In the genomic region with DNA sequence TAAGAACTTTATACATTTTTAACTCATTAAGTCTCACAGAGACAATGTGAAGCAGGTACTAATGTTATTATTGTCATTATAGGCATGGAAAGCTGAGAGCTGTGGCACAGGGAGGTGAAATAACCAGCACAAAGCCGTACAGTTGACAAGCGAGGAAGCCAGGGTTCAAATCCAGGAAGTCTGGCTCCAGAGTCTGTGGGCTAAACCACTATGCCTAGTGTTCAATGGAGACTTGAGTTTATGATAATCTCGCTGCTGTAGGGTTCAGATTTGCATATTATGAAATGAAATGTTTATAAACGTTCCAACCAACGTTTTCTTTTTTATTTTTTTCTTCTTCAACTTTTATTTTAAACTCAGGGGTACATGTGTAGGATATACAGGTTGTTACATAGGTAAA, we compare ENCODE assay signal across 16 cellular contexts.
DNase-seq lines count a peak whose midpoint lies in the region; ATAC-seq and TF ChIP-seq lines count a peak whose summit lies in the region.
"Had no signal": no experiment of that assay in that cellular context is flagged by ENCODE, and none has a peak within 500 bp of the region (broad histone marks: within the 10 kb centered on the region; RNA-seq: fewer than 3 reads in every experiment).

No MANE protein-coding gene starts in this region.

- no peaks in the 10 kb centered on the region for H3K9me3 ChIP-seq in CD4-positive, alpha-beta T cell (ENCODE audit: control insufficient read depth, low read length)
- peaks cover under 1% of the 10 kb centered on the region for H3K9me3 ChIP-seq in DND-41 (ENCODE audit: insufficient read depth, low read length, severe bottlenecking)
- no peaks in the 10 kb centered on the region for H3K9me3 ChIP-seq in SK-N-MC (ENCODE audit: low read depth, low read length)
- H3K9me3 ChIP-seq in naive thymus-derived CD4-positive, alpha-beta T cell (ENCODE audit: control insufficient read depth in 2 of 3, low read length in 3 of 3), result no peaks in the 10 kb centered on the region

- peaks cover 25% of the 10 kb centered on the region for H3K4me1 ChIP-seq in DND-41 (ENCODE audit: insufficient read depth, low read length)
- H3K4me1 ChIP-seq in naive thymus-derived CD4-positive, alpha-beta T cell (ENCODE audit: control insufficient read depth in 2 of 2, insufficient read depth in 2 of 2, low read length in 2 of 2), result peaks cover 0 to 12% of the 10 kb centered on the region in 2 donors

- no peak overlapping the region for H3K4me3 ChIP-seq in DND-41 (ENCODE audit: low read depth in 1 of 2, low read length in 2 of 2)
- no peak overlapping the region for H3K4me3 ChIP-seq in SK-N-MC
- no peak overlapping the region for H3K4me3 ChIP-seq in naive thymus-derived CD4-positive, alpha-beta T cell (ENCODE audit: low read length)

- no peak overlapping the region for H2AFZ ChIP-seq in DND-41 (ENCODE audit: low read depth, low read length)

- peaks cover 8% of the 10 kb centered on the region for H3K79me2 ChIP-seq in DND-41 (ENCODE audit: insufficient read depth, low read length)

- no peak overlapping the region for H3K27ac ChIP-seq in CD4-positive, alpha-beta T cell (ENCODE audit: low read depth, low read length)
- H3K27ac ChIP-seq in DND-41 (ENCODE audit: low read length) (peak overlapping the region; percentile 22), SK-N-MC (no peak overlapping the region), caudate nucleus (ENCODE audit: low read depth, low read length) (no peak overlapping the region)
- no peak overlapping the region for H3K27ac ChIP-seq in naive thymus-derived CD4-positive, alpha-beta T cell (ENCODE audit: low read depth, low read length)

- no peak overlapping the region for H3K9ac ChIP-seq in DND-41 (ENCODE audit: low read depth, low read length)
- H3K9ac ChIP-seq in SK-N-MC (ENCODE audit: insufficient read length), result no peak overlapping the region

- H4K20me1 ChIP-seq in DND-41 (ENCODE audit: insufficient read depth, low read length), result no peaks in the 10 kb centered on the region

- H3K36me3 Mint-ChIP-seq in CD4-positive, alpha-beta T cell (ENCODE audit: low read depth), result no peaks in the 10 kb centered on the region
- H3K36me3 Mint-ChIP-seq in naive thymus-derived CD4-positive, alpha-beta T cell, result peaks cover 0 to 14% (median 4%) of the 10 kb centered on the region in 5 donors
- H3K36me3 Mint-ChIP-seq: CD4-positive, alpha-beta memory T cell had no signal

- H3K4me2 ChIP-seq in DND-41 (ENCODE audit: insufficient read depth, low read length), result no peak overlapping the region

- H3K4me3 Mint-ChIP-seq in CD4-positive, alpha-beta T cell, result no peak overlapping the region
- peak overlapping the region in 6 of 10 donors; percentile 14 to 45 (median 30) for H3K4me3 Mint-ChIP-seq in naive thymus-derived CD4-positive, alpha-beta T cell
- H3K4me3 Mint-ChIP-seq: CD4-positive, alpha-beta memory T cell; H9 had no signal

- H3K27me3 Mint-ChIP-seq in CD4-positive, alpha-beta T cell, result no peaks in the 10 kb centered on the region
- H3K27me3 Mint-ChIP-seq in naive thymus-derived CD4-positive, alpha-beta T cell, result no peaks in the 10 kb centered on the region
- H3K27me3 Mint-ChIP-seq: B cell; CD4-positive, alpha-beta memory T cell had no signal

- H3K9me3 Mint-ChIP-seq in CD4-positive, alpha-beta T cell, result no peaks in the 10 kb centered on the region
- H3K9me3 Mint-ChIP-seq in naive thymus-derived CD4-positive, alpha-beta T cell, result peaks cover 0 to 15% (median 0%) of the 10 kb centered on the region in 11 donors

- ATAC-seq in CD4-positive, alpha-beta T cell (ENCODE audit: poor library complexity), result no peak
- peak; percentile 64 for ATAC-seq in DND-41 (ENCODE audit: insufficient read depth, low read depth)
- ATAC-seq in naive thymus-derived CD4-positive, alpha-beta T cell, result no peak

- peak overlapping the region; percentile 19 for H3K27ac Mint-ChIP-seq in CD4-positive, alpha-beta T cell
- H3K27ac Mint-ChIP-seq in naive thymus-derived CD4-positive, alpha-beta T cell, result peak overlapping the region in 3 of 9 donors; percentile 12 to 45 (median 20)
- H3K27ac Mint-ChIP-seq: CD4-positive, alpha-beta memory T cell; H9 had no signal

- peaks cover 52% of the 10 kb centered on the region for H3K4me1 Mint-ChIP-seq in CD4-positive, alpha-beta T cell (ENCODE audit: low read depth)
- peaks cover 9 to 45% (median 38%) of the 10 kb centered on the region in 7 donors for H3K4me1 Mint-ChIP-seq in naive thymus-derived CD4-positive, alpha-beta T cell
- H3K4me1 Mint-ChIP-seq: H9 had no signal

- H3K36me3 ChIP-seq in DND-41 (ENCODE audit: insufficient read depth, low read length), result peaks cover 3% of the 10 kb centered on the region; the same call in 1 of the 2 replicates
- H3K36me3 ChIP-seq in SK-N-MC (ENCODE audit: insufficient read depth, low read length), result no peaks in the 10 kb centered on the region
- H3K36me3 ChIP-seq in naive thymus-derived CD4-positive, alpha-beta T cell (ENCODE audit: control insufficient read depth in 2 of 3, insufficient read depth in 3 of 3, low read length in 3 of 3), result no peaks in the 10 kb centered on the region

- no peak for DNase-seq in CD4-positive, alpha-beta T cell
- DNase-seq in DND-41 (peak; percentile 37), SK-N-MC (ENCODE audit: low read depth, low spot score) (peak; percentile 16), NCI-H2081 (lab: John Stamatoyannopoulos, UW) (no peak), RKO (ENCODE audit: low spot score) (no peak), caudate nucleus (lab: John Stamatoyannopoulos, UW) (no peak)
- DNase-seq in naive thymus-derived CD4-positive, alpha-beta T cell, result no peak
- DNase-seq: C1 segment of cervical spinal cord; CD4-positive, alpha-beta memory T cell; COR-L47; DMS153; DMS79 treated with DMSO at 0.1 percent for 48 hours; GF-D8; GOT3; H9 had no signal

- intact Hi-C loops in CD4-positive, alpha-beta T cell (cut with DNase I, micrococcal nuclease), result no loop called here
- intact Hi-C loops in naive thymus-derived CD4-positive, alpha-beta T cell (cut with micrococcal nuclease), result loop anchor here in 1 of 2 donors (5.0 kb wide), 1 partner anchor 38 kb away; no protein-coding TSS in a partner anchor

- POLR2A ChIA-PET in CD4-positive, alpha-beta T cell (lab: Charles Lee), result interaction anchor here (0.6 kb wide), 1 partner anchor 179 kb away, joined by 3 read pairs; no protein-coding TSS in a partner anchor
- POLR2A ChIA-PET in naive thymus-derived CD4-positive, alpha-beta T cell (lab: Charles Lee), result no interaction called here

- CTCF ChIA-PET in CD4-positive, alpha-beta T cell (lab: Charles Lee), result no interaction called here
- CTCF ChIA-PET in naive thymus-derived CD4-positive, alpha-beta T cell (lab: Charles Lee), result no interaction called here

- TF ChIP-seq CTCF in CD4-positive, alpha-beta T cell (IDR thresholded peaks at IDR 0.05), result no peak
- TF ChIP-seq CTCF in DND-41 (IDR thresholded peaks at IDR 0.05; ENCODE audit: borderline replicate concordance, extremely low read depth, low read length, poor library complexity, severe bottlenecking), result no peak

- no peaks in the 10 kb centered on the region for H3K27me3 ChIP-seq in CD4-positive, alpha-beta T cell (ENCODE audit: control insufficient read depth, insufficient read depth, low read length)
- H3K27me3 ChIP-seq in DND-41 (ENCODE audit: insufficient read depth, low read length, poor library complexity), result no peaks in the 10 kb centered on the region
- no peaks in the 10 kb centered on the region for H3K27me3 ChIP-seq in naive thymus-derived CD4-positive, alpha-beta T cell (ENCODE audit: control insufficient read depth in 2 of 2, insufficient read depth in 2 of 2, low read length in 2 of 2)

Comparison
In these comparisons a context has a peak if more than half of its experiments do, and no peak if none do; other contexts are left out.
1. DNase-seq: peak in DND-41 (single experiment) and SK-N-MC (single experiment); none in CD4-positive, alpha-beta T cell (0 of 10), naive thymus-derived CD4-positive, alpha-beta T cell (0 of 9), NCI-H2081 (0 of 2), RKO (single experiment) and caudate nucleus (0 of 61).